ENCODE assay signal across 31 cellular contexts in genomic region chr14:23644195-23644918, GRCh38. TPM values are rescaled to one million over a fixed set of nuclear protein-coding genes. Genes with fewer than 3 reads are reported as not detected.
"Had no signal": no experiment of that assay in that cellular context is flagged by ENCODE, and none has a peak within 500 bp of the region (broad histone marks: within the 10 kb centered on the region; RNA-seq: fewer than 3 reads in every experiment).

No MANE protein-coding gene starts in this region.

- H3K27ac ChIP-seq: ascending aorta, cardiac muscle cell, VCaP had no signal

- FAIRE-seq: TTC549 had no signal

- H3K36me3 ChIP-seq: ascending aorta, cardiac muscle cell had no signal

- H3K9me3 ChIP-seq: ascending aorta had no signal

- H3K4me1 ChIP-seq: ascending aorta had no signal

- H3K4me3 ChIP-seq: ascending aorta, cardiac muscle cell had no signal

- DNase-seq: activated B cell treated with CpG ODN at 0.5 μM for 24 hours; activated CD4-positive, alpha-beta memory T cell treated with anti-CD3 and anti-CD28 coated beads for 36 hours; activated CD4-positive, alpha-beta T cell treated with anti-CD3 and anti-CD28 coated beads for 4 hours; activated CD4-positive, alpha-beta T cell treated with anti-CD3 and anti-CD28 coated beads, Interleukin-2, amount 10 ng/mL, durations not matched to agents 24 days and 14 days; activated CD4-positive, alpha-beta T cell treated with anti-CD3 and anti-CD28 coated beads, Interleukin-2, amount 50 U/mL, for 1 hour; activated CD4-positive, alpha-beta T cell treated with anti-CD3 and anti-CD28 coated beads, Interleukin-2, amount 50 U/mL, for 4 hours; activated CD4-positive, CD25-positive, alpha-beta regulatory T cell treated with anti-CD3 and anti-CD28 coated beads, Interleukin-2, amount 50 U/mL, for 72 hours; activated CD8-positive, alpha-beta memory T cell treated with anti-CD3 and anti-CD28 coated beads, Interleukin-2, amount 50 U/mL, for 4 hours; activated CD8-positive, alpha-beta T cell treated with anti-CD3 and anti-CD28 coated beads for 36 hours; activated effector memory CD4-positive, alpha-beta T cell treated with Interleukin-2 at 50 U/mL for 16 hours; activated gamma-delta T cell; activated naive CD4-positive, alpha-beta T cell treated with anti-CD3 and anti-CD28 coated beads, Interleukin-2, amount 10 ng/mL, durations not matched to agents 7 days and 5 days; activated naive CD4-positive, alpha-beta T cell treated with Interleukin-2 at 50 U/mL for 16 hours; activated naive CD8-positive, alpha-beta T cell treated with anti-CD3 and anti-CD28 coated beads, Interleukin-2, amount 10 ng/mL, durations not matched to agents 7 days and 5 days; activated naive CD8-positive, alpha-beta T cell treated with anti-CD3 and anti-CD28 coated beads, Interleukin-2, amount 50 U/mL, for 24 hours; activated T-cell treated with anti-CD3 and anti-CD28 coated beads for 4 hours; activated T-cell treated with anti-CD3 and anti-CD28 coated beads, Interleukin-2, amount 50 U/mL, for 1 hour; activated T-cell treated with anti-CD3 and anti-CD28 coated beads, Interleukin-2, amount 50 U/mL, for 4 hours; activated T-cell treated with anti-CD3 and anti-CD28 coated beads, Interleukin-2, amount 50 U/mL, for 72 hours; amygdala; anterior cingulate cortex; caudate nucleus; cerebellar nuclear complex; T-helper 1 cell; T-helper 2 cell; T-helper 9 cell had no signal

- ATAC-seq: activated CD8-positive, alpha-beta T cell treated with anti-CD3 and anti-CD28 coated beads for 36 hours; activated naive CD8-positive, alpha-beta T cell treated with anti-CD3 and anti-CD28 coated beads, Interleukin-2, amount 50 U/mL, for 24 hours had no signal

- H3K27me3 ChIP-seq: ascending aorta, cardiac muscle cell had no signal

RNA-seq across cellular contexts. Expression of gene DHRS2, which starts 8.2 kb away (rescaled TPM):
- total RNA-seq: activated B cell treated with CpG ODN at 0.5 μM for 24 hours, ascending aorta, bronchial epithelial cell, cardiac muscle cell had no signal
